Comparison of ENCODE assay signal across 17 cellular contexts in the genomic region with DNA sequence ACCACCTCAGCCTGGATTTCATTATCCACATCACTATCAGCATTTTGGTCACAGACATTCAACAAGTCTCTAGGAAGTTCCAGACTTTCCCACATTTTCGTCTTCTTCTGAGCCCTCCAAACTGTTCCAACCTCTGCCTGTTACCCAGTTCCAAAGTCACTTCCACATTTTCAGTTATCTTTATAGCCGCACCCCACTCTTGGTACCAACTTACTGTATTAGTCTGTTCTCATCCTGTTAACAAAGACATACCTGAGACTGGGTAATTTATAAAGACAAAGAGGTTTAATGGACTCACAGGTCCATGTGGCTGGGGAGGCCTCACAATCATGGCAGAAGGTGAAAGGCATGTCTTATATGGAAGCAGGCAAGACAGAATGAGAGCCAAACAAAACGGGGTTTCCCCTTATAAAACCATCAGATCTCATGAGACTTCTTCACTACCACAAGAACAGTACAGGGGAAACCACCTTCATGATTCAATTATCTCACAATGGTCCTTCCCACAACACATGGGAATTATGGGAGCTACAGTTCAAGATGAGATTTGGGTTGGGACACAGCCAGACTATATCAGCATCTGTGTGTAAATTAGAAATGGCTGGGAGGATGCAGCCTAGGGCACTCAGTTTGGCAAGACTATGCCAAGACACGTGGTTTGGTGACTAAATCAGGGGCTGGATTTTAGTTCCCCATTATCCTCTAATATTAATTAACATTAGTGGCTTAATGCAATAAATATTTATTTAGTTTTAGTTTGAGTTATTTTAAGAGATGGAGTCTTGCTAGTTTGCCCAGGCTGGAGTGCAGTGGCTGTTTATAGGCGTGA.
"Had no signal": no experiment of that assay in that cellular context is flagged by ENCODE, and none has a peak within 500 bp of the region (broad histone marks: within the 10 kb centered on the region; RNA-seq: fewer than 3 reads in every experiment).

No MANE protein-coding gene starts in this region.

- DNase-seq: activated CD4-positive, CD25-positive, alpha-beta regulatory T cell; activated effector memory CD4-positive, alpha-beta T cell treated with Interleukin-2 at 50 U/mL for 16 hours; activated naive CD8-positive, alpha-beta T cell treated with anti-CD3 and anti-CD28 coated beads, Interleukin-2, amount 10 ng/mL, durations not matched to agents 7 days and 5 days; activated T-cell treated with anti-CD3 and anti-CD28 coated beads for 4 hours; body of pancreas; effector memory CD8-positive, alpha-beta T cell; immature natural killer cell; kidney glomerular epithelial cell; left ventricle myocardium inferior; mammary epithelial cell; stimulated activated CD4-positive, alpha-beta T cell treated with anti-CD3 and anti-CD28 coated beads, Interleukin-2, amount 100 ng/mL, for 24 hours; T-helper 1 cell; T-helper 9 cell; upper lobe of left lung had no signal

- H3K4me1 Mint-ChIP-seq: immature natural killer cell had no signal

- H3K27me3 ChIP-seq: body of pancreas, right atrium auricular region, upper lobe of left lung had no signal

- H3K27ac Mint-ChIP-seq: activated naive CD8-positive, alpha-beta T cell treated with anti-CD3 and anti-CD28 coated beads, Interleukin-2, amount 10 ng/mL, durations not matched to agents 7 days and 5 days; effector memory CD8-positive, alpha-beta T cell; immature natural killer cell had no signal

- H3K4me1 ChIP-seq: body of pancreas, left ventricle myocardium inferior, prostate gland, right atrium auricular region, upper lobe of left lung had no signal

- H3K36me3 ChIP-seq: left ventricle myocardium inferior, prostate gland, right atrium auricular region, thoracic aorta, upper lobe of left lung had no signal

- H3K27me3 Mint-ChIP-seq: activated naive CD8-positive, alpha-beta T cell treated with anti-CD3 and anti-CD28 coated beads, Interleukin-2, amount 10 ng/mL, durations not matched to agents 7 days and 5 days; effector memory CD8-positive, alpha-beta T cell had no signal

- H3K4me3 ChIP-seq: body of pancreas, left ventricle myocardium inferior, prostate gland, right atrium auricular region, thoracic aorta, upper lobe of left lung had no signal

- H3K9me3 ChIP-seq: body of pancreas, prostate gland had no signal

- ATAC-seq: body of pancreas; effector memory CD8-positive, alpha-beta T cell had no signal

- H3K4me3 Mint-ChIP-seq: activated naive CD8-positive, alpha-beta T cell treated with anti-CD3 and anti-CD28 coated beads, Interleukin-2, amount 10 ng/mL, durations not matched to agents 7 days and 5 days; effector memory CD8-positive, alpha-beta T cell; immature natural killer cell had no signal

- H3K27ac ChIP-seq: body of pancreas, left ventricle myocardium inferior, prostate gland, right atrium auricular region, thoracic aorta, upper lobe of left lung had no signal
